In the genomic region with DNA sequence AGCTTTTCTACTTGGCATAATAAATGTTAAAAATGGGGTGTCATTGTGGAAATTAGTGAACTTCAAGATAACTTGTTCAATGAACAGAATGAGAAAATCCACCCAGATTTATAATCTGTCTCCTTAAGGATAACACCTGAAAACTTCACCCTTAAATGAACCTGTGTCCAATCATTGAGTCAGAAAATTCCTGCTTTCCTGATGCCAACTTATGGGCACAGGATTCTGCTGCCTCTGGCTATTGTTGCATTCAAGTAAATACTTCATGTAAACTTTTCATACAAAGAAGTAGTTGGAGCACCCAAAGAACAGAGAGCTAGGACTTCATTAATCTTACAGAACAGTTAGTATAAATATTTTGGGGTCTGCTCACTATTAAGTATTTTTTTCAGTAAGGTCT, we compare ENCODE assay signal across 18 cellular contexts.
DNase-seq lines count a peak whose midpoint lies in the region; ATAC-seq and TF ChIP-seq lines count a peak whose summit lies in the region.
"Had no signal": no experiment of that assay in that cellular context is flagged by ENCODE, and none has a peak within 500 bp of the region (broad histone marks: within the 10 kb centered on the region; RNA-seq: fewer than 3 reads in every experiment).

No MANE protein-coding gene starts in this region.

- DNase-seq in HFFc6 (no peak), RWPE2 (ENCODE audit: low spot score) (no peak), foreskin keratinocyte (peak; percentile 31 to 60), smooth muscle cell (lab: John Stamatoyannopoulos, UW; ENCODE audit: unreplicated experiment) (no peak), inferior parietal cortex (ENCODE audit: extremely low spot score) (no peak), pons (ENCODE audit: low spot score) (no peak), KG1 (lab: John Stamatoyannopoulos, UW) (no peak)
- DNase-seq: CD4-positive, alpha-beta T cell; NCI-H1436; NCI-H2029; NCI-H2171 treated with DMSO at 0.1 percent for 48 hours; NCI-H510A; NCI-H774; SHP77 had no signal

- H3K4me1 ChIP-seq in RWPE2 (ENCODE audit: insufficient read depth, poor library complexity, severe bottlenecking) = peaks cover 14% of the 10 kb centered on the region
- peaks cover 19% of the 10 kb centered on the region for H3K4me1 ChIP-seq in foreskin keratinocyte
- H3K4me1 ChIP-seq in smooth muscle cell (ENCODE audit: low read depth) = peaks cover 7% of the 10 kb centered on the region

- H3K79me2 ChIP-seq in smooth muscle cell (ENCODE audit: low read depth) = no peaks in the 10 kb centered on the region

- no peak for TF ChIP-seq CTCF in HFFc6 (IDR thresholded peaks at IDR 0.05)
- TF ChIP-seq CTCF in RWPE2 (IDR thresholded peaks at IDR 0.05; ENCODE audit: poor library complexity, severe bottlenecking) = no peak
- TF ChIP-seq CTCF in foreskin keratinocyte (conservative IDR thresholded peaks at IDR 0.05) = no peak
- no peak for TF ChIP-seq CTCF in smooth muscle cell (IDR thresholded peaks at IDR 0.05; ENCODE audit: borderline replicate concordance, insufficient read depth, poor library complexity, severe bottlenecking)

- H3K27ac Mint-ChIP-seq in HFFc6 = peak overlapping the region; percentile 82
- H3K27ac Mint-ChIP-seq: B cell; CD4-positive, alpha-beta T cell had no signal

- peaks cover 22% of the 10 kb centered on the region for H3K36me3 Mint-ChIP-seq in HFFc6 (ENCODE audit: low read depth)

- H3K4me1 Mint-ChIP-seq in HFFc6 (ENCODE audit: low read depth) = peaks cover 38% of the 10 kb centered on the region
- H3K4me1 Mint-ChIP-seq: B cell had no signal

- H3K27me3 ChIP-seq in RWPE2 (ENCODE audit: insufficient read depth, poor library complexity, severe bottlenecking) (no peaks in the 10 kb centered on the region), foreskin keratinocyte (no peaks in the 10 kb centered on the region), smooth muscle cell (ENCODE audit: low read depth) (no peaks in the 10 kb centered on the region)

- H3K27me3 Mint-ChIP-seq in HFFc6 (ENCODE audit: insufficient read depth) = no peaks in the 10 kb centered on the region
- H3K27me3 Mint-ChIP-seq: B cell had no signal

- H3K4me3 Mint-ChIP-seq in HFFc6 = peak overlapping the region; percentile 31; the same call in 1 of the 2 replicates
- H3K4me3 Mint-ChIP-seq: B cell; CD4-positive, alpha-beta T cell had no signal

- H3K27ac ChIP-seq in RWPE2 (ENCODE audit: poor library complexity, severe bottlenecking) (peak overlapping the region; percentile 33), foreskin keratinocyte (peak overlapping the region; percentile 55), smooth muscle cell (ENCODE audit: low read depth) (peak overlapping the region; percentile 65)
- H3K27ac ChIP-seq: HL-60 had no signal

- no peak overlapping the region for H2AFZ ChIP-seq in smooth muscle cell (ENCODE audit: low read depth)

- H3K4me3 ChIP-seq in RWPE2 (ENCODE audit: severe bottlenecking) (no peak overlapping the region), smooth muscle cell (no peak overlapping the region)
- H3K4me3 ChIP-seq: GM12878 had no signal

- no peaks in the 10 kb centered on the region for H4K20me1 ChIP-seq in smooth muscle cell (ENCODE audit: low read depth)

- H3K9ac ChIP-seq in smooth muscle cell (ENCODE audit: low read depth) = no peak overlapping the region

- H3K9me3 ChIP-seq in RWPE2 (ENCODE audit: severe bottlenecking) (no peaks in the 10 kb centered on the region), smooth muscle cell (replicated peaks; ENCODE audit: low read depth) (peaks cover 2% of the 10 kb centered on the region)

- peaks cover 26% of the 10 kb centered on the region for H3K9me3 Mint-ChIP-seq in HFFc6

- ATAC-seq in RWPE2 (ENCODE audit: low read depth) (no peak), foreskin keratinocyte (peak; percentile 43)
- ATAC-seq: GM12878, Panc1 had no signal

- no peaks in the 10 kb centered on the region for H3F3A ChIP-seq in smooth muscle cell (ENCODE audit: low read depth)

- H3K36me3 ChIP-seq in RWPE2 (ENCODE audit: low read depth) (no peaks in the 10 kb centered on the region), smooth muscle cell (ENCODE audit: low read depth) (no peaks in the 10 kb centered on the region)

- no peak overlapping the region for H3K4me2 ChIP-seq in smooth muscle cell

Comparison
In these comparisons a context has a peak if more than half of its experiments do, and no peak if none do; other contexts are left out.
1. DNase-seq: peak in foreskin keratinocyte (2 of 2); none in HFFc6 (single experiment), RWPE2 (single experiment), smooth muscle cell (single experiment), inferior parietal cortex (single experiment), pons (single experiment) and KG1 (single experiment).
2. Peak in every context shown above with its lines, with median percentiles within 50 percentile points of each other: H3K27ac ChIP-seq.